11 cellular contexts compared by ENCODE assay signal in the genomic region with DNA sequence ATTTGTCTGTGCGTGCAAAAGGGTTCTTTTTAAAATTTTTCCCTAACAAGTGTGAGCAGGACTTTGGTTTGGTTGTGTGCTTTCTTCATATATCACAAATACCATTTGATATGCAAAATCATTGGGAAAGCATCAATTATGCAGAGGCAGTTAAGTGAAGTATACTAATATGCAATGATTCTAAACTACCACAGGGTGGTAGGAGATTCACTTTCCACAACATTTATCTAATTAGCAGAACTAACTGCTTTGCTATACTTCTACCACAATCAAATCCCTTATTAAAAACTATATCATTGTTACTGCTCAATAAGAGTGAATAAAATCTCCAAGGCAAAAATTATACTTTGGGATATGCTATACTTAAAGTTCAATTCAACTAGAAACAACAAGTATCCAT.
DNase-seq lines count a peak whose midpoint lies in the region; ATAC-seq, FAIRE-seq and TF ChIP-seq lines count a peak whose summit lies in the region.
"Had no signal": no experiment of that assay in that cellular context is flagged by ENCODE, and none has a peak within 500 bp of the region (broad histone marks: within the 10 kb centered on the region; RNA-seq: fewer than 3 reads in every experiment).

No MANE protein-coding gene starts in this region.

- peaks cover 4% of the 10 kb centered on the region for H3K4me1 Mint-ChIP-seq in astrocyte (ENCODE audit: low read depth, unreplicated experiment)
- no peaks in the 10 kb centered on the region for H3K4me1 Mint-ChIP-seq in activated T-cell treated with anti-CD3 and anti-CD28 coated beads, Interleukin-2, amount 50 U/mL, for 4 hours (ENCODE audit: low read depth)
- H3K4me1 Mint-ChIP-seq: activated naive CD4-positive, alpha-beta T cell treated with anti-CD3 and anti-CD28 coated beads, Interleukin-2, amount 10 ng/mL, durations not matched to agents 7 days and 5 days had no signal

- no peak overlapping the region for H3K27ac ChIP-seq in astrocyte (ENCODE audit: low read depth, low read length)
- H3K27ac ChIP-seq: spleen, vagina had no signal

- no peaks in the 10 kb centered on the region for H3K27me3 ChIP-seq in Loucy (ENCODE audit: insufficient read depth, low read length, poor library complexity, severe bottlenecking)
- H3K27me3 ChIP-seq in astrocyte (ENCODE audit: insufficient read depth, low read length), result no peaks in the 10 kb centered on the region
- H3K27me3 ChIP-seq: spleen, vagina had no signal

- no peak overlapping the region for H3K27ac Mint-ChIP-seq in astrocyte (ENCODE audit: unreplicated experiment)
- H3K27ac Mint-ChIP-seq: activated naive CD4-positive, alpha-beta T cell treated with anti-CD3 and anti-CD28 coated beads, Interleukin-2, amount 10 ng/mL, durations not matched to agents 7 days and 5 days had no signal

- peaks cover 7% of the 10 kb centered on the region for H3K4me1 ChIP-seq in Loucy (ENCODE audit: insufficient read depth, low read length, poor library complexity, severe bottlenecking)
- no peaks in the 10 kb centered on the region for H3K4me1 ChIP-seq in astrocyte (ENCODE audit: insufficient read depth, low read length)
- H3K4me1 ChIP-seq: spleen, vagina had no signal

- H2AFZ ChIP-seq in Loucy (ENCODE audit: low read length) (no peak overlapping the region), astrocyte (ENCODE audit: low read depth, low read length) (no peak overlapping the region)

- H3K4me3 ChIP-seq in Loucy (ENCODE audit: low read length, poor library complexity, severe bottlenecking), result no peak overlapping the region
- no peak overlapping the region for H3K4me3 ChIP-seq in astrocyte (ENCODE audit: insufficient read depth, low read depth, low read length)
- H3K4me3 ChIP-seq: spleen, vagina had no signal

- TF ChIP-seq CTCF in Loucy (conservative IDR thresholded peaks at IDR 0.05; ENCODE audit: low read length) (peak; percentile 66), astrocyte (IDR thresholded peaks at IDR 0.05; ENCODE audit: insufficient read depth, low read depth, low read length) (no peak)

- H3K9ac ChIP-seq in Loucy (ENCODE audit: low read depth, low read length, poor library complexity, severe bottlenecking) (no peak overlapping the region), astrocyte (ENCODE audit: low read length) (no peak overlapping the region)

- H3K9me3 ChIP-seq in Loucy (ENCODE audit: insufficient read depth, low read depth, low read length), result peaks cover 9% of the 10 kb centered on the region; the same call in 1 of the 2 replicates
- H3K9me3 ChIP-seq in astrocyte (ENCODE audit: insufficient read depth, low read depth, low read length), result no peaks in the 10 kb centered on the region
- H3K9me3 ChIP-seq: vagina had no signal

- no peaks in the 10 kb centered on the region for H3K9me2 ChIP-seq in Loucy (replicated peaks; ENCODE audit: low read depth, low read length)

- no peaks in the 10 kb centered on the region for H3K36me3 ChIP-seq in Loucy (ENCODE audit: insufficient read depth, low read length)
- H3K36me3 ChIP-seq in astrocyte (ENCODE audit: insufficient read depth, low read length), result no peaks in the 10 kb centered on the region
- H3K36me3 ChIP-seq: spleen, vagina had no signal

- H3F3A ChIP-seq in Loucy (ENCODE audit: low read depth), result no peaks in the 10 kb centered on the region

- H3K79me2 ChIP-seq in Loucy (ENCODE audit: insufficient read depth, low read length) (no peaks in the 10 kb centered on the region), astrocyte (ENCODE audit: insufficient read depth, low read length) (no peaks in the 10 kb centered on the region)

- no peaks in the 10 kb centered on the region for H4K20me1 ChIP-seq in Loucy (ENCODE audit: insufficient read depth, low read length, poor library complexity, severe bottlenecking)
- no peaks in the 10 kb centered on the region for H4K20me1 ChIP-seq in astrocyte (ENCODE audit: insufficient read depth, low read length)

- no peak overlapping the region for H3K4me2 ChIP-seq in Loucy (ENCODE audit: low read depth, low read length, poor library complexity, severe bottlenecking)
- H3K4me2 ChIP-seq in astrocyte (ENCODE audit: low read length), result no peak overlapping the region

- no peaks in the 10 kb centered on the region for H3K36me3 Mint-ChIP-seq in astrocyte (ENCODE audit: low read depth, unreplicated experiment)
- H3K36me3 Mint-ChIP-seq in activated T-cell treated with anti-CD3 and anti-CD28 coated beads, Interleukin-2, amount 50 U/mL, for 4 hours (ENCODE audit: insufficient read depth), result no peaks in the 10 kb centered on the region
- H3K36me3 Mint-ChIP-seq: activated naive CD4-positive, alpha-beta T cell treated with anti-CD3 and anti-CD28 coated beads, Interleukin-2, amount 10 ng/mL, durations not matched to agents 7 days and 5 days had no signal

- no peaks in the 10 kb centered on the region for H3K9me3 Mint-ChIP-seq in astrocyte (ENCODE audit: unreplicated experiment)
- H3K9me3 Mint-ChIP-seq in activated T-cell treated with anti-CD3 and anti-CD28 coated beads, Interleukin-2, amount 50 U/mL, for 4 hours, result peaks cover 17% of the 10 kb centered on the region

- H3K4me3 Mint-ChIP-seq in astrocyte (ENCODE audit: unreplicated experiment), result no peak overlapping the region
- H3K4me3 Mint-ChIP-seq in activated T-cell treated with anti-CD3 and anti-CD28 coated beads, Interleukin-2, amount 50 U/mL, for 4 hours, result no peak overlapping the region
- H3K4me3 Mint-ChIP-seq: activated naive CD4-positive, alpha-beta T cell treated with anti-CD3 and anti-CD28 coated beads, Interleukin-2, amount 10 ng/mL, durations not matched to agents 7 days and 5 days had no signal

- peak; percentile 14 for DNase-seq in NCI-H1092 treated with DMSO at 0.1 percent for 48 hours (lab: John Stamatoyannopoulos, UW)
- no peak for DNase-seq in NCI-H1092 (lab: John Stamatoyannopoulos, UW)
- peak; percentile 6 for DNase-seq in astrocyte (ENCODE audit: low read depth)
- DNase-seq in myocyte (ENCODE audit: low read depth), result peak; percentile 16
- no peak for DNase-seq in AG08395 (ENCODE audit: low spot score)
- DNase-seq in activated T-cell treated with anti-CD3 and anti-CD28 coated beads, Interleukin-2, amount 50 U/mL, for 4 hours, result no peak
- DNase-seq: activated naive CD4-positive, alpha-beta T cell treated with anti-CD3 and anti-CD28 coated beads, Interleukin-2, amount 10 ng/mL, durations not matched to agents 7 days and 5 days; spleen had no signal

- no peak for FAIRE-seq in astrocyte (lab: Jason Lieb, UNC)

- no peak for ATAC-seq in activated T-cell treated with anti-CD3 and anti-CD28 coated beads, Interleukin-2, amount 50 U/mL, for 4 hours
- no peak for ATAC-seq in HG02973 (IDR thresholded peaks at IDR 0.05; ENCODE audit: unreplicated experiment)

- no peaks in the 10 kb centered on the region for H3K27me3 Mint-ChIP-seq in astrocyte (ENCODE audit: low read depth, unreplicated experiment)
- no peaks in the 10 kb centered on the region for H3K27me3 Mint-ChIP-seq in activated T-cell treated with anti-CD3 and anti-CD28 coated beads, Interleukin-2, amount 50 U/mL, for 4 hours (ENCODE audit: low read depth)
- H3K27me3 Mint-ChIP-seq: activated naive CD4-positive, alpha-beta T cell treated with anti-CD3 and anti-CD28 coated beads, Interleukin-2, amount 10 ng/mL, durations not matched to agents 7 days and 5 days had no signal

Comparison
In these comparisons a context has a peak if more than half of its experiments do, and no peak if none do; other contexts are left out.
1. DNase-seq: peak in NCI-H1092 treated with DMSO at 0.1 percent for 48 hours (single experiment), astrocyte (single experiment) and myocyte (single experiment); none in NCI-H1092 (single experiment), AG08395 (single experiment) and activated T-cell treated with anti-CD3 and anti-CD28 coated beads, Interleukin-2, amount 50 U/mL, for 4 hours (single experiment).